In the genomic region with DNA sequence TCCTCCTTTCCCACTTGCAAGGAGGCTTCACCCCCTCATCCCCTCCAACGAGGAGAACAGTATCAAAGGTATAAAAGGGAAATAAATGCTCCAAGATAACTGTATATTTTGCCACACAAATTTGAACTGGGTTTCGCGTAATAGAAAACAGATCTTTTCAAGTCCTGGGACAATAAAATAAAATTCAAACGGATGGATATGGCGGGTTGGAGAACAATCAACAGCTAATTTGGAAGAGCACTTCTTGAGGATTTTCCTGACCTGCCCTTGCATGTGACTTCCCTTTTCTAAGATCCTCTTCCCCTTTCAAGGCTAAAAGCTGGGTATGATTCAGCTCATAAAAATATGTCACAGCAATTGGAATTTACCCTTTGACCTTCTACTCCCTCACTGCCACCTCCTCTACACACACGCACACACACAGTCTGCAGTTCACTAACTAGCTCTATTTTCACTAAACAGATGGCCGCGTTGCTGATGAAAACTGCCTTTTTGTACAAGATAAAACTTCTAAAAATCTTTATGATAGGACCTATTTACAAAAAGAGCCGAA, we compare ENCODE assay signal across 9 cellular contexts.
DNase-seq lines count a peak whose midpoint lies in the region; ATAC-seq and TF ChIP-seq lines count a peak whose summit lies in the region.
"Had no signal": no experiment of that assay in that cellular context is flagged by ENCODE, and none has a peak within 500 bp of the region (broad histone marks: within the 10 kb centered on the region; RNA-seq: fewer than 3 reads in every experiment).

No MANE protein-coding gene starts in this region.

- H3K9ac ChIP-seq in parathyroid adenoma = no peak overlapping the region

- H3K36me3 ChIP-seq in Peyer's patch (no peaks in the 10 kb centered on the region), parathyroid adenoma (ENCODE audit: control insufficient read depth, insufficient read depth, low read length) (no peaks in the 10 kb centered on the region)

- TF ChIP-seq CTCF in Peyer's patch (IDR thresholded peaks at IDR 0.05) (no peak), fibroblast of villous mesenchyme (IDR thresholded peaks at IDR 0.05; ENCODE audit: insufficient read depth, low read depth, low read length) (no peak), parathyroid adenoma (IDR thresholded peaks at IDR 0.05) (no peak)

- H3K4me3 ChIP-seq in Peyer's patch (peak overlapping the region in 2 of 4 donors; percentile 30 to 45), fibroblast of villous mesenchyme (ENCODE audit: low read depth, low read length) (peak overlapping the region; percentile 55), parathyroid adenoma (ENCODE audit: low read depth, low read length) (peak overlapping the region; percentile 50)

- ATAC-seq in activated CD4-positive, CD25-positive, alpha-beta regulatory T cell treated with anti-CD3 and anti-CD28 coated beads, Interleukin-2, amount 50 U/mL, for 24 hours = no peak
- ATAC-seq in GM19452 (IDR thresholded peaks at IDR 0.05; ENCODE audit: unreplicated experiment) = no peak
- ATAC-seq in HG03520 (IDR thresholded peaks at IDR 0.05; ENCODE audit: unreplicated experiment) = no peak
- ATAC-seq: activated naive CD4-positive, alpha-beta T cell treated with anti-CD3 and anti-CD28 coated beads, Interleukin-2, amount 50 U/mL, for 72 hours had no signal

- H3K27ac ChIP-seq in Peyer's patch (peak overlapping the region in 3 of 4 donors; percentile 43 to 68 (median 47)), parathyroid adenoma (peak overlapping the region; percentile 69)

- DNase-seq in ELF-1 (ENCODE audit: low read depth, low spot score) (peak; percentile 38), Peyer's patch (peak in 1 of 3 donors; percentile 54), fibroblast of villous mesenchyme (ENCODE audit: low read depth) (peak; percentile 87), NCI-H446 treated with DMSO at 0.1 percent for 48 hours (lab: John Stamatoyannopoulos, UW) (no peak)

- H3K4me2 ChIP-seq in parathyroid adenoma (ENCODE audit: low read length) = peak overlapping the region; percentile 75

- no peaks in the 10 kb centered on the region for H3K27me3 ChIP-seq in Peyer's patch
- H3K27me3 ChIP-seq in parathyroid adenoma (ENCODE audit: control insufficient read depth, insufficient read depth, low read length) = no peaks in the 10 kb centered on the region

- no peak for TF ChIP-seq POLR2A in Peyer's patch (IDR thresholded peaks at IDR 0.05)

- no peaks in the 10 kb centered on the region for H3K4me1 ChIP-seq in Peyer's patch
- H3K4me1 ChIP-seq in parathyroid adenoma = no peaks in the 10 kb centered on the region

- H3K9me3 ChIP-seq in Peyer's patch = no peaks in the 10 kb centered on the region
- no peaks in the 10 kb centered on the region for H3K9me3 ChIP-seq in parathyroid adenoma (ENCODE audit: control insufficient read depth, low read length)

- peak overlapping the region; percentile 82 for H2AFZ ChIP-seq in parathyroid adenoma

- no peaks in the 10 kb centered on the region for H3K79me2 ChIP-seq in parathyroid adenoma
